ENCODE assay signal across 24 cellular contexts in the genomic region with DNA sequence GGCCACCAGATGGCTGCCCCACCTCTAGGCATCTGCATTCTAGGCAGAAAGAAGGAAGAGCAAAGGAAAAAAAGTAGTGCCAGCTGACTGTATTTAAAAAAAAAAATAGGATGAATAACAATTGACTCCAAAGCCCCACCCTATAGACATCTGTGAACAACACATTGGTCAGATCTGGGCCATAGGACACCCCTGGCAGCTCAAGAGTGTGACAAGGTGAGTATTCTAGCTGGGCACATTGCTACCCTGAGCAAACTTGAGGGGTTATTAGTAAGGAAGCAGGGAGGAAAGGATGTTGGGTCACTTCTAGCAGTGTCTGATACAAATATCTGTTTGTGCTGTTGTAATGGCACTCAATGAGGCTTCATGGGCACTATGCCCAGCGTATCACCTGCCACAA. TPM values are rescaled to one million over a fixed set of nuclear protein-coding genes. Genes with fewer than 3 reads are reported as not detected.
"Had no signal": no experiment of that assay in that cellular context is flagged by ENCODE, and none has a peak within 500 bp of the region (broad histone marks: within the 10 kb centered on the region; RNA-seq: fewer than 3 reads in every experiment).

No MANE protein-coding gene starts in this region.

- ATAC-seq: activated CD8-positive, alpha-beta T cell treated with anti-CD3 and anti-CD28 coated beads, Interleukin-2, amount 10 ng/mL, durations not matched to agents 7 days and 5 days; body of pancreas; K562; Panc1 had no signal

- H3K4me3 ChIP-seq: adrenal gland, body of pancreas, breast epithelium, K562, SJCRH30, SK-N-MC had no signal

- H3K9me3 ChIP-seq: adrenal gland, body of pancreas, breast epithelium, SJCRH30 had no signal

- H3K36me3 ChIP-seq: adrenal gland, breast epithelium, SJCRH30 had no signal

- H3K4me1 ChIP-seq: body of pancreas, breast epithelium, SJCRH30 had no signal

- H3K27me3 ChIP-seq: adrenal gland, body of pancreas, breast epithelium, SJCRH30 had no signal

- DNase-seq: activated CD4-positive, alpha-beta T cell treated with anti-CD3 and anti-CD28 coated beads, Interleukin-2, amount 10 ng/mL, durations not matched to agents 24 days and 14 days; activated CD4-positive, alpha-beta T cell treated with anti-CD3 and anti-CD28 coated beads, Interleukin-2, amount 50 U/mL, for 48 hours; activated CD8-positive, alpha-beta T cell treated with anti-CD3 and anti-CD28 coated beads, Interleukin-2, amount 10 ng/mL, durations not matched to agents 7 days and 5 days; activated gamma-delta T cell; activated naive CD4-positive, alpha-beta T cell treated with Interleukin-2 at 50 U/mL for 16 hours; activated naive CD8-positive, alpha-beta T cell treated with anti-CD3 and anti-CD28 coated beads, Interleukin-2, amount 10 ng/mL, durations not matched to agents 7 days and 5 days; activated T-cell treated with anti-CD3 and anti-CD28 coated beads, Interleukin-2, amount 50 U/mL, for 24 hours; adrenal gland; body of pancreas; caudate nucleus; cerebellar nuclear complex; NCI-H1436 treated with DMSO at 0.1 percent for 48 hours; NCI-H1694 treated with DMSO at 0.1 percent for 48 hours; NCI-H2081; NCI-H2171 treated with DMSO at 0.1 percent for 48 hours; NCI-H2227 treated with DMSO at 0.1 percent for 48 hours; NCI-H446 treated with DMSO at 0.1 percent for 48 hours; SHP77; SJCRH30 had no signal

- H3K27ac ChIP-seq: adrenal gland, body of pancreas, breast epithelium, SJCRH30, SK-N-MC had no signal

RNA-seq across cellular contexts. Expression of a gene that starts 58.6 kb away (rescaled TPM):
- total RNA-seq: OCI-LY7 had no signal
